Comparison of ENCODE assay signal across 14 cellular contexts in the genomic region with DNA sequence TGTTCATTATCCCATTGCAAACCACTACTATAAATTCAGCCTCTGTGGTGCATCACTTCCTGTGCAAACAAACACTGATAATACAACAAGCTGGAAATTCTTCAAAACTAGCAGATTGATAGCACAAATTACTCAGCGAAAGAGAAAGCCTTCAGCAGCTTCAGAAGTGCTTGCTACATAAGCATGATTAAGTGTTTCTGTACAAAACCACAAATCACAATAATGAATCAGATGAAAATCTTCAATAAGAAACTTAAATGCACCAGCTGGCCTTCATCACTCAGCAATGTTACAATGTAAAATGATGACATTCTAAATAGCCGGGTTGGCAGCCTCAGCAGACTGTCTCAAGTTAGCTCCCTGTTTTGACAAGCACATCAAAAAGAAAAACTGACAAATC.
A peak's percentile ranks its signal among the peaks of the same experiment; 100 is the strongest.
DNase-seq lines count a peak whose midpoint lies in the region; ATAC-seq, FAIRE-seq and TF ChIP-seq lines count a peak whose summit lies in the region.
"Had no signal": no experiment of that assay in that cellular context is flagged by ENCODE, and none has a peak within 500 bp of the region (broad histone marks: within the 10 kb centered on the region; RNA-seq: fewer than 3 reads in every experiment).

No MANE protein-coding gene starts in this region.

- H3K4me3 Mint-ChIP-seq in activated CD8-positive, alpha-beta T cell treated with anti-CD3 and anti-CD28 coated beads for 36 hours: no peak overlapping the region
- H3K4me3 Mint-ChIP-seq: neural crest cell had no signal

- ATAC-seq in HG02938 (IDR thresholded peaks at IDR 0.05; ENCODE audit: unreplicated experiment) (peak; percentile 74), upper lobe of right lung (no peak)
- ATAC-seq in activated CD8-positive, alpha-beta T cell treated with anti-CD3 and anti-CD28 coated beads for 36 hours: no peak

- DNase-seq in D721Med (ENCODE audit: insufficient read length, low spot score): no peak
- DNase-seq in SK-N-MC (ENCODE audit: low read depth, low spot score): no peak
- DNase-seq in glomerular visceral epithelial cell (ENCODE audit: extremely low spot score): peak; percentile 29
- DNase-seq in upper lobe of right lung: no peak
- no peak for DNase-seq in ecto neural progenitor cell (ENCODE audit: low spot score)
- no peak for DNase-seq in activated CD8-positive, alpha-beta T cell treated with anti-CD3 and anti-CD28 coated beads for 36 hours
- DNase-seq in NCI-H1092 (lab: John Stamatoyannopoulos, UW): no peak
- DNase-seq: activated naive CD4-positive, alpha-beta T cell treated with Interleukin-2 at 50 U/mL for 16 hours; C1 segment of cervical spinal cord; effector memory CD4-positive, alpha-beta T cell; Peyer's patch; stomach had no signal

- H3K9me3 Mint-ChIP-seq in activated CD8-positive, alpha-beta T cell treated with anti-CD3 and anti-CD28 coated beads for 36 hours: peaks cover 18% of the 10 kb centered on the region

- no peaks in the 10 kb centered on the region for H3K27me3 ChIP-seq in upper lobe of right lung
- H3K27me3 ChIP-seq: Peyer's patch, stomach had no signal

- CTCF ChIA-PET in activated CD8-positive, alpha-beta T cell treated with anti-CD3 and anti-CD28 coated beads for 36 hours (lab: Charles Lee): no interaction called here

- no peaks in the 10 kb centered on the region for H3K36me3 Mint-ChIP-seq in activated CD8-positive, alpha-beta T cell treated with anti-CD3 and anti-CD28 coated beads for 36 hours (ENCODE audit: low read depth)

- intact Hi-C loops in upper lobe of right lung (cut with DNase I): no loop called here
- intact Hi-C loops in activated CD8-positive, alpha-beta T cell treated with anti-CD3 and anti-CD28 coated beads for 36 hours (cut with micrococcal nuclease): no loop called here

- H3K4me1 Mint-ChIP-seq in activated CD8-positive, alpha-beta T cell treated with anti-CD3 and anti-CD28 coated beads for 36 hours (ENCODE audit: low read depth): no peaks in the 10 kb centered on the region
- H3K4me1 Mint-ChIP-seq: neural crest cell had no signal

- POLR2A ChIA-PET in activated CD8-positive, alpha-beta T cell treated with anti-CD3 and anti-CD28 coated beads for 36 hours (lab: Charles Lee): no interaction called here

- H3K4me3 ChIP-seq in SK-N-MC (peak overlapping the region; percentile 46), upper lobe of right lung (no peak overlapping the region)
- H3K4me3 ChIP-seq: Peyer's patch, stomach had no signal

- no peaks in the 10 kb centered on the region for H3K27me3 Mint-ChIP-seq in activated CD8-positive, alpha-beta T cell treated with anti-CD3 and anti-CD28 coated beads for 36 hours

- H3K27ac ChIP-seq in SK-N-MC: no peak overlapping the region
- no peak overlapping the region for H3K27ac ChIP-seq in upper lobe of right lung
- H3K27ac ChIP-seq: Peyer's patch, stomach had no signal

- H3K27ac Mint-ChIP-seq in activated CD8-positive, alpha-beta T cell treated with anti-CD3 and anti-CD28 coated beads for 36 hours: no peak overlapping the region

- FAIRE-seq in D721Med (lab: Jason Lieb, UNC): peak; percentile 74

- H3K9me3 ChIP-seq in SK-N-MC (ENCODE audit: low read depth, low read length): no peaks in the 10 kb centered on the region
- no peaks in the 10 kb centered on the region for H3K9me3 ChIP-seq in upper lobe of right lung
- H3K9me3 ChIP-seq: Peyer's patch had no signal

- no peaks in the 10 kb centered on the region for H3K4me1 ChIP-seq in upper lobe of right lung
- H3K4me1 ChIP-seq: Peyer's patch, stomach had no signal

- TF ChIP-seq CTCF in D721Med (IDR thresholded peaks at IDR 0.05; ENCODE audit: insufficient read depth, missing control alignments) (no peak), upper lobe of right lung (IDR thresholded peaks at IDR 0.05) (no peak)
- TF ChIP-seq CTCF in activated CD8-positive, alpha-beta T cell treated with anti-CD3 and anti-CD28 coated beads for 36 hours (IDR thresholded peaks at IDR 0.05): no peak

- H3K36me3 ChIP-seq in SK-N-MC (ENCODE audit: insufficient read depth, low read length) (no peaks in the 10 kb centered on the region), upper lobe of right lung (no peaks in the 10 kb centered on the region)
- H3K36me3 ChIP-seq: Peyer's patch, stomach had no signal

- no peak overlapping the region for H3K9ac ChIP-seq in SK-N-MC (ENCODE audit: insufficient read length)
